27 cellular contexts compared by ENCODE assay signal in genomic region chr9:124437086-124437485, GRCh38.
"Had no signal": no experiment of that assay in that cellular context is flagged by ENCODE, and none has a peak within 500 bp of the region (broad histone marks: within the 10 kb centered on the region; RNA-seq: fewer than 3 reads in every experiment).

No MANE protein-coding gene starts in this region.

- H3K36me3 ChIP-seq: gastrocnemius medialis, pancreas, prostate gland, stomach, thyroid gland, upper lobe of right lung had no signal

- H3K27me3 ChIP-seq: pancreas, thyroid gland, upper lobe of right lung had no signal

- H3K4me3 ChIP-seq: gastrocnemius medialis, pancreas, prostate gland, stomach, thyroid gland, upper lobe of right lung had no signal

- H3K4me1 ChIP-seq: gastrocnemius medialis, pancreas, prostate gland, stomach, thyroid gland, upper lobe of right lung had no signal

- H3K27ac ChIP-seq: gastrocnemius medialis, pancreas, prostate gland, stomach, thyroid gland, upper lobe of right lung had no signal

- DNase-seq: activated CD4-positive, alpha-beta memory T cell treated with anti-CD3 and anti-CD28 coated beads, Interleukin-2, amount 10 ng/mL, durations not matched to agents 7 days and 5 days; activated CD4-positive, alpha-beta T cell treated with anti-CD3 and anti-CD28 coated beads for 1 hour; activated CD4-positive, alpha-beta T cell treated with anti-CD3 and anti-CD28 coated beads, Interleukin-2, amount 10 ng/mL, durations not matched to agents 7 days and 5 days; activated CD8-positive, alpha-beta memory T cell treated with anti-CD3 and anti-CD28 coated beads, Interleukin-2, amount 50 U/mL, for 48 hours; activated naive CD8-positive, alpha-beta T cell treated with anti-CD3 and anti-CD28 coated beads, Interleukin-2, amount 50 U/mL, for 24 hours; activated T-cell treated with anti-CD3 and anti-CD28 coated beads, Interleukin-2, amount 50 U/mL, for 24 hours; amygdala; central memory CD4-positive, alpha-beta T cell; dermis blood vessel endothelial cell; effector CD4-positive, alpha-beta T cell; gastrocnemius medialis; glutamatergic neuron; kidney; midbrain; naive thymus-derived CD4-positive, alpha-beta T cell; nucleus accumbens; retina; small intestine; stimulated activated CD4-positive, alpha-beta T cell treated with anti-CD3 and anti-CD28 coated beads, Interleukin-15, amount 100 ng/mL, for 24 hours; stimulated activated CD4-positive, alpha-beta T cell treated with anti-CD3 and anti-CD28 coated beads, Interleukin-2, amount 100 ng/mL, for 24 hours; stimulated activated naive B cell treated with anti-CD40 and anti-IgM and Interleukin-4, amounts not matched to agents 10 μg/mL and 1 μg/mL and 100 μg/mL, for 72 hours; stomach; T-helper 17 cell; thyroid gland; upper lobe of right lung had no signal

- H3K9me3 ChIP-seq: gastrocnemius medialis, pancreas, prostate gland, thyroid gland, upper lobe of right lung had no signal
